In the genomic region with DNA sequence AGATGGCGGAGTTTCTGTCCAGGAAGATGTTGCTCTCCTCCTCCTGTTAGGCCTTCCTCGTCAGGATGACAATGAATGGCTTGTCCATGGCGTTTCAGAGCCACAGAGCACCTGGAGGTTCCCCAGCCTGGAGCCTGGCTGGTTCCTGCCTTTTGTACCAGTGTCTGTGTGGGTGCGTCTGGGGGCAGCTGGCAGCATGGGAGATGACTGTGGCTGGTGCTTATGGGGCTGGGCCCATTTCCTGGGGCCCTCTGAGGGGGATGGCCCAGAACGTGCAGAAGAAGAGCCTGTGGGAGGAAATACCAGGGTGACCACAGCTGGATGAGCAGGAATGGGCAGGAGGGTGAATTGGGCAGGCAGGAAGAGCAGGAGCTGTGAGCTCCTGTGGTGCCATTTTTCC, we compare ENCODE assay signal across 11 cellular contexts. TPM values are rescaled to one million over a fixed set of nuclear protein-coding genes. Genes with fewer than 3 reads are reported as not detected.
DNase-seq lines count a peak whose midpoint lies in the region; ATAC-seq and TF ChIP-seq lines count a peak whose summit lies in the region.
"Had no signal": no experiment of that assay in that cellular context is flagged by ENCODE, and none has a peak within 500 bp of the region (broad histone marks: within the 10 kb centered on the region; RNA-seq: fewer than 3 reads in every experiment).

No MANE protein-coding gene starts in this region.

- H3K27ac Mint-ChIP-seq in CD4-positive, CD25-positive, alpha-beta regulatory T cell, result peak overlapping the region in 2 of 3 donors; percentile 28 to 43
- H3K27ac Mint-ChIP-seq in dendritic cell treated with granulocyte-macrophage colony-stimulating factor and Interleukin-4, amounts not matched to agents 40 ng/mL and 50 ng/mL, for 4 days, result peak overlapping the region; percentile 96
- peak overlapping the region in 4 of 6 donors; percentile 44 to 84 (median 69) for H3K27ac Mint-ChIP-seq in naive B cell
- no peak overlapping the region for H3K27ac Mint-ChIP-seq in endothelial cell (ENCODE audit: unreplicated experiment)
- H3K27ac Mint-ChIP-seq in stimulated activated naive CD8-positive, alpha-beta T cell treated with anti-CD3 and anti-CD28 coated beads, Interleukin-15, amount 100 ng/mL, for 72 hours, result no peak overlapping the region

- H3K4me3 Mint-ChIP-seq in CD4-positive, CD25-positive, alpha-beta regulatory T cell, result no peak overlapping the region
- H3K4me3 Mint-ChIP-seq in dendritic cell treated with granulocyte-macrophage colony-stimulating factor and Interleukin-4, amounts not matched to agents 40 ng/mL and 50 ng/mL, for 4 days, result no peak overlapping the region
- H3K4me3 Mint-ChIP-seq in naive B cell, result peak overlapping the region in 2 of 8 donors; percentile 46 to 63
- H3K4me3 Mint-ChIP-seq in endothelial cell (ENCODE audit: unreplicated experiment), result no peak overlapping the region
- H3K4me3 Mint-ChIP-seq in stimulated activated naive CD8-positive, alpha-beta T cell treated with anti-CD3 and anti-CD28 coated beads, Interleukin-15, amount 100 ng/mL, for 72 hours, result peak overlapping the region in 1 of 2 donors; percentile 8

- H3K27ac ChIP-seq in CD4-positive, CD25-positive, alpha-beta regulatory T cell (ENCODE audit: insufficient read depth, low read length, poor library complexity, severe bottlenecking), result no peak overlapping the region

- no peak for ATAC-seq in CD4-positive, CD25-positive, alpha-beta regulatory T cell (ENCODE audit: low read depth in 2 of 2)
- ATAC-seq in naive B cell (ENCODE audit: low read depth in 2 of 2), result no peak
- no peak for ATAC-seq in stimulated activated naive CD8-positive, alpha-beta T cell treated with anti-CD3 and anti-CD28 coated beads, Interleukin-15, amount 100 ng/mL, for 72 hours

- no peaks in the 10 kb centered on the region for H3K36me3 Mint-ChIP-seq in CD4-positive, CD25-positive, alpha-beta regulatory T cell
- peaks cover 40% of the 10 kb centered on the region for H3K36me3 Mint-ChIP-seq in dendritic cell treated with granulocyte-macrophage colony-stimulating factor and Interleukin-4, amounts not matched to agents 40 ng/mL and 50 ng/mL, for 4 days (ENCODE audit: low read depth)
- H3K36me3 Mint-ChIP-seq in naive B cell, result no peaks in the 10 kb centered on the region
- no peaks in the 10 kb centered on the region for H3K36me3 Mint-ChIP-seq in endothelial cell (ENCODE audit: low read depth, unreplicated experiment)

- no peak for DNase-seq in CD4-positive, CD25-positive, alpha-beta regulatory T cell
- DNase-seq in KBM-7 (peak; percentile 22), naive B cell (no peak), endothelial cell (ENCODE audit: low spot score) (no peak), Ammon's horn (ENCODE audit: low spot score) (no peak)
- no peak for DNase-seq in stimulated activated naive CD8-positive, alpha-beta T cell treated with anti-CD3 and anti-CD28 coated beads, Interleukin-15, amount 100 ng/mL, for 72 hours
- DNase-seq in activated CD4-positive, alpha-beta T cell treated with anti-CD3 and anti-CD28 coated beads for 48 hours, result no peak
- DNase-seq: activated CD4-positive, CD25-positive, alpha-beta regulatory T cell treated with anti-CD3 and anti-CD28 coated beads, Interleukin-2, amount 50 U/mL, for 72 hours; activated naive CD4-positive, alpha-beta T cell; NCI-H187 had no signal

- no peak for TF ChIP-seq CTCF in endothelial cell (IDR thresholded peaks at IDR 0.05; ENCODE audit: unreplicated experiment)

- no peaks in the 10 kb centered on the region for H3K36me3 ChIP-seq in CD4-positive, CD25-positive, alpha-beta regulatory T cell (ENCODE audit: control insufficient read depth, insufficient read depth, low read length)

- intact Hi-C loops in dendritic cell treated with granulocyte-macrophage colony-stimulating factor and Interleukin-4, amounts not matched to agents 40 ng/mL and 50 ng/mL, for 4 days (cut with micrococcal nuclease), result loop anchor here (1.0 to 10.0 kb wide), 3 partner anchors 7 to 1145 kb away; a partner anchor contains a TSS

- no peaks in the 10 kb centered on the region for H3K4me1 ChIP-seq in CD4-positive, CD25-positive, alpha-beta regulatory T cell (ENCODE audit: control insufficient read depth, insufficient read depth, low read length, poor library complexity, severe bottlenecking)

- no peaks in the 10 kb centered on the region for H3K9me3 Mint-ChIP-seq in CD4-positive, CD25-positive, alpha-beta regulatory T cell
- no peaks in the 10 kb centered on the region for H3K9me3 Mint-ChIP-seq in dendritic cell treated with granulocyte-macrophage colony-stimulating factor and Interleukin-4, amounts not matched to agents 40 ng/mL and 50 ng/mL, for 4 days
- H3K9me3 Mint-ChIP-seq in naive B cell (no peaks in the 10 kb centered on the region), endothelial cell (ENCODE audit: unreplicated experiment) (no peaks in the 10 kb centered on the region)
- no peaks in the 10 kb centered on the region for H3K9me3 Mint-ChIP-seq in stimulated activated naive CD8-positive, alpha-beta T cell treated with anti-CD3 and anti-CD28 coated beads, Interleukin-15, amount 100 ng/mL, for 72 hours

- peaks cover 29% of the 10 kb centered on the region for H3K27me3 Mint-ChIP-seq in CD4-positive, CD25-positive, alpha-beta regulatory T cell
- no peaks in the 10 kb centered on the region for H3K27me3 Mint-ChIP-seq in dendritic cell treated with granulocyte-macrophage colony-stimulating factor and Interleukin-4, amounts not matched to agents 40 ng/mL and 50 ng/mL, for 4 days
- H3K27me3 Mint-ChIP-seq in naive B cell (peaks cover 0 to 28% (median 4%) of the 10 kb centered on the region in 3 donors), endothelial cell (ENCODE audit: unreplicated experiment) (peaks cover 19% of the 10 kb centered on the region)
- peaks cover 58% of the 10 kb centered on the region for H3K27me3 Mint-ChIP-seq in stimulated activated naive CD8-positive, alpha-beta T cell treated with anti-CD3 and anti-CD28 coated beads, Interleukin-15, amount 100 ng/mL, for 72 hours

- peaks cover 0 to 17% (median 3%) of the 10 kb centered on the region in 4 donors for H3K4me1 Mint-ChIP-seq in CD4-positive, CD25-positive, alpha-beta regulatory T cell
- peaks cover 80% of the 10 kb centered on the region for H3K4me1 Mint-ChIP-seq in dendritic cell treated with granulocyte-macrophage colony-stimulating factor and Interleukin-4, amounts not matched to agents 40 ng/mL and 50 ng/mL, for 4 days (ENCODE audit: low read depth)
- peaks cover 46 to 59% (median 47%) of the 10 kb centered on the region in 3 donors for H3K4me1 Mint-ChIP-seq in naive B cell
- peaks cover 24% of the 10 kb centered on the region for H3K4me1 Mint-ChIP-seq in endothelial cell (ENCODE audit: unreplicated experiment)
- H3K4me1 Mint-ChIP-seq in stimulated activated naive CD8-positive, alpha-beta T cell treated with anti-CD3 and anti-CD28 coated beads, Interleukin-15, amount 100 ng/mL, for 72 hours, result peaks cover 29% of the 10 kb centered on the region

- H3K4me3 ChIP-seq in CD4-positive, CD25-positive, alpha-beta regulatory T cell (ENCODE audit: low read depth, low read length), result no peak overlapping the region

- in situ Hi-C loops in KBM-7 (cut with MboI; ENCODE audit: low pct_unique_long_range_greater_than_20kb, low sequenced_read_pairs), result no loop called here

- H3K27me3 ChIP-seq in CD4-positive, CD25-positive, alpha-beta regulatory T cell (ENCODE audit: control insufficient read depth, insufficient read depth, low read length), result peaks cover 7% of the 10 kb centered on the region

- no peaks in the 10 kb centered on the region for H3K9me3 ChIP-seq in CD4-positive, CD25-positive, alpha-beta regulatory T cell (ENCODE audit: control insufficient read depth in 2 of 2, low read length in 2 of 2)

RNA-seq across cellular contexts. Expression of a gene that starts 6.7 kb away (rescaled TPM):
- total RNA-seq in CD4-positive, CD25-positive, alpha-beta regulatory T cell, result not detected
- polyA plus RNA-seq in CD4-positive, CD25-positive, alpha-beta regulatory T cell, result under 1 TPM in 3 of 4 donors, not detected in 1; 0.17 to 0.41 (median 0.24) TPM
- polyA plus RNA-seq in naive B cell (ENCODE audit: low read depth in 6 of 6), result 1 to 10 TPM in 4 of 6 donors, under 1 TPM in 2; 0.48 to 2.4 (median 1.8) TPM
- total RNA-seq in endothelial cell (ENCODE audit: unreplicated experiment), result 0.49 TPM

RNA-seq across cellular contexts. Expression of a gene that starts 41.6 kb away (rescaled TPM):
- total RNA-seq in CD4-positive, CD25-positive, alpha-beta regulatory T cell, result 9.7 TPM
- 10 to 100 TPM; 34.4 to 42.8 (median 41.2) TPM for polyA plus RNA-seq in CD4-positive, CD25-positive, alpha-beta regulatory T cell
- polyA plus RNA-seq in naive B cell (ENCODE audit: low read depth in 6 of 6), result 10 to 100 TPM; 30.4 to 53.0 (median 36.7) TPM
- total RNA-seq in endothelial cell (ENCODE audit: unreplicated experiment), result 11.4 TPM

Comparison
In these comparisons a context has a peak if more than half of its experiments do, and no peak if none do; other contexts are left out.
1. H3K27ac Mint-ChIP-seq: peak in CD4-positive, CD25-positive, alpha-beta regulatory T cell (2 of 3), dendritic cell treated with granulocyte-macrophage colony-stimulating factor and Interleukin-4, amounts not matched to agents 40 ng/mL and 50 ng/mL, for 4 days (single experiment) and naive B cell (4 of 6); none in endothelial cell (single experiment) and stimulated activated naive CD8-positive, alpha-beta T cell treated with anti-CD3 and anti-CD28 coated beads, Interleukin-15, amount 100 ng/mL, for 72 hours (0 of 2).